8 cellular contexts compared by ENCODE assay signal in the genomic region with DNA sequence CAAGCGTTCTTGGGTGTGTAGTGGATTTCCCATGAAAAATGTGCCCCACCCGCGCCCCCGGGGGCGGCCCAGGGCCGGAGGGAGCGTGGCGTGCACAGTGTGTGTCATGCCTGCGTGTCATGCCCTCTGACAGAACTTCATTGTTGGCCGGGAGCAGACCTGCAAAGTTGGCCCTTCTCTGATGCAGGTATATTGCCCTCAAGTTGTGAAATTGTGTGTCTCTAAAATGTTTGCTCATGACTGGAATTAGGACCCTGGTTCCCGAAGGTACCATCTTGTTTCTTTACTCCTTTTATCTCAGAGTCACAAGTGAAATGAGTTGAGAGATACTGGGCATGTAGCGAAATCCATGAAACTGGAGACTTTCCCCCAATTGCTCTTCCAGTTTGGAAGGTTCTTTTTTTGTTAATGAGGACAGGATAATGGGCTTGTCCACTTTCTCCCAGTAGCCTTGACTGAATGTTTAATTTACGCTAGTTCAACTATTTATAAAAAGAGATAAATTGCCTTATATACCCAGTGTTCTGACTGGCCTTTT. TPM values are rescaled to one million over a fixed set of nuclear protein-coding genes. Genes with fewer than 3 reads are reported as not detected.
DNase-seq lines count a peak whose midpoint lies in the region; ATAC-seq and TF ChIP-seq lines count a peak whose summit lies in the region.

No MANE protein-coding gene starts in this region.

- peak; percentile 26 for ATAC-seq in activated CD8-positive, alpha-beta T cell treated with anti-CD3 and anti-CD28 coated beads for 36 hours
- ATAC-seq in naive thymus-derived CD4-positive, alpha-beta T cell, result no peak

- peaks cover 6 to 7% of the 10 kb centered on the region in 2 donors for H3K4me1 ChIP-seq in naive thymus-derived CD4-positive, alpha-beta T cell (ENCODE audit: control insufficient read depth in 2 of 2, insufficient read depth in 2 of 2, low read length in 2 of 2)
- peaks cover 6% of the 10 kb centered on the region for H3K4me1 ChIP-seq in stomach smooth muscle (ENCODE audit: control insufficient read depth, insufficient read depth, low read length)

- POLR2A ChIA-PET in activated CD8-positive, alpha-beta T cell treated with anti-CD3 and anti-CD28 coated beads for 36 hours (lab: Charles Lee), result interaction anchor here (0.8 to 2.1 kb wide), 8 partner anchors 8 to 933 kb away, joined by 3 to 9 read pairs (median 4); a partner anchor contains a TSS
- POLR2A ChIA-PET in naive thymus-derived CD4-positive, alpha-beta T cell (lab: Charles Lee), result interaction anchor here (0.5 to 4.1 kb wide), 11 partner anchors 8 to 50 kb away, joined by 3 to 52 read pairs (median 5); a partner anchor contains a TSS

- peak overlapping the region; percentile 96 for H3K27ac Mint-ChIP-seq in activated CD8-positive, alpha-beta T cell treated with anti-CD3 and anti-CD28 coated beads for 36 hours
- peak overlapping the region; percentile 94 to 98 (median 97) for H3K27ac Mint-ChIP-seq in naive thymus-derived CD4-positive, alpha-beta T cell

- peak overlapping the region; percentile 87 to 88 for H3K9ac ChIP-seq in stomach smooth muscle (ENCODE audit: low read length in 2 of 2)

- H3K36me3 Mint-ChIP-seq in activated CD8-positive, alpha-beta T cell treated with anti-CD3 and anti-CD28 coated beads for 36 hours (ENCODE audit: low read depth), result peaks cover 6% of the 10 kb centered on the region
- H3K36me3 Mint-ChIP-seq in naive thymus-derived CD4-positive, alpha-beta T cell, result no peaks in the 10 kb centered on the region

- intact Hi-C loops in activated CD8-positive, alpha-beta T cell treated with anti-CD3 and anti-CD28 coated beads for 36 hours (cut with micrococcal nuclease), result loop anchor here (10.0 kb wide), 1 partner anchor 58 kb away; no protein-coding TSS in a partner anchor
- intact Hi-C loops in naive thymus-derived CD4-positive, alpha-beta T cell (cut with micrococcal nuclease), result loop anchor here (1.0 to 10.0 kb wide), 13 partner anchors 14 to 1058 kb away; a partner anchor contains a TSS

- CTCF ChIA-PET in activated CD8-positive, alpha-beta T cell treated with anti-CD3 and anti-CD28 coated beads for 36 hours (lab: Charles Lee), result interaction anchor here (0.9 to 1.8 kb wide), 3 partner anchors 13 to 33 kb away, joined by 3 to 6 read pairs (median 3); a partner anchor contains a TSS
- CTCF ChIA-PET in naive thymus-derived CD4-positive, alpha-beta T cell (lab: Charles Lee), result interaction anchor here (1.6 kb wide), 2 partner anchors 10 to 13 kb away, joined by 5 to 6 read pairs; no protein-coding TSS in a partner anchor

- peaks cover 38% of the 10 kb centered on the region for H3K4me1 Mint-ChIP-seq in activated CD8-positive, alpha-beta T cell treated with anti-CD3 and anti-CD28 coated beads for 36 hours (ENCODE audit: low read depth)
- H3K4me1 Mint-ChIP-seq in naive thymus-derived CD4-positive, alpha-beta T cell, result peaks cover 14 to 51% (median 45%) of the 10 kb centered on the region in 7 donors

- H3K27ac ChIP-seq in naive thymus-derived CD4-positive, alpha-beta T cell (ENCODE audit: low read depth, low read length), result peak overlapping the region; percentile 86
- H3K27ac ChIP-seq in stomach smooth muscle (ENCODE audit: low read length), result peak overlapping the region; percentile 75

- DNase-seq in activated effector memory CD4-positive, alpha-beta T cell treated with anti-CD3 and anti-CD28 coated beads, Interleukin-2, amount 50 U/mL, for 16 hours, result peak; percentile 83
- no peak for DNase-seq in activated effector memory CD4-positive, alpha-beta T cell treated with Interleukin-2 at 50 U/mL for 16 hours
- peak; percentile 37 for DNase-seq in LoVo (ENCODE audit: low spot score)
- peak; percentile 65 for DNase-seq in activated CD8-positive, alpha-beta T cell treated with anti-CD3 and anti-CD28 coated beads for 36 hours
- DNase-seq in epithelial cell of proximal tubule (ENCODE audit: low read depth), result no peak
- peak in 4 of 9 donors; percentile 8 to 54 (median 26) for DNase-seq in naive thymus-derived CD4-positive, alpha-beta T cell
- no peak for DNase-seq in DMS153 treated with DMSO at 0.1 percent for 48 hours (lab: John Stamatoyannopoulos, UW; ENCODE audit: unreplicated experiment)

- no peak for TF ChIP-seq CTCF in activated CD8-positive, alpha-beta T cell treated with anti-CD3 and anti-CD28 coated beads for 36 hours (IDR thresholded peaks at IDR 0.05)
- no peak for TF ChIP-seq CTCF in epithelial cell of proximal tubule (conservative IDR thresholded peaks at IDR 0.05; ENCODE audit: low read depth, low read length)

- peak overlapping the region; percentile 93 for H3K4me3 Mint-ChIP-seq in activated CD8-positive, alpha-beta T cell treated with anti-CD3 and anti-CD28 coated beads for 36 hours
- peak overlapping the region; percentile 87 to 98 (median 93) for H3K4me3 Mint-ChIP-seq in naive thymus-derived CD4-positive, alpha-beta T cell

- no peaks in the 10 kb centered on the region for H3K9me3 Mint-ChIP-seq in activated CD8-positive, alpha-beta T cell treated with anti-CD3 and anti-CD28 coated beads for 36 hours
- no peaks in the 10 kb centered on the region for H3K9me3 Mint-ChIP-seq in naive thymus-derived CD4-positive, alpha-beta T cell

- peak overlapping the region; percentile 97 for H3K4me3 ChIP-seq in epithelial cell of proximal tubule (ENCODE audit: low read depth, low read length)
- peak overlapping the region; percentile 84 for H3K4me3 ChIP-seq in naive thymus-derived CD4-positive, alpha-beta T cell (ENCODE audit: low read length)
- peak overlapping the region; percentile 91 to 95 for H3K4me3 ChIP-seq in stomach smooth muscle (ENCODE audit: low read length in 2 of 2)

- no peaks in the 10 kb centered on the region for H3K36me3 ChIP-seq in naive thymus-derived CD4-positive, alpha-beta T cell (ENCODE audit: control insufficient read depth in 2 of 3, insufficient read depth in 3 of 3, low read length in 3 of 3)
- no peaks in the 10 kb centered on the region for H3K36me3 ChIP-seq in stomach smooth muscle (ENCODE audit: control insufficient read depth in 2 of 2, insufficient read depth in 2 of 2, low read length in 2 of 2)

- no peaks in the 10 kb centered on the region for H3K27me3 Mint-ChIP-seq in activated CD8-positive, alpha-beta T cell treated with anti-CD3 and anti-CD28 coated beads for 36 hours
- H3K27me3 Mint-ChIP-seq in naive thymus-derived CD4-positive, alpha-beta T cell, result no peaks in the 10 kb centered on the region

- H3K27me3 ChIP-seq in naive thymus-derived CD4-positive, alpha-beta T cell (ENCODE audit: control insufficient read depth in 2 of 2, insufficient read depth in 2 of 2, low read length in 2 of 2), result no peaks in the 10 kb centered on the region
- no peaks in the 10 kb centered on the region for H3K27me3 ChIP-seq in stomach smooth muscle (ENCODE audit: control insufficient read depth in 1 of 2, insufficient read depth in 2 of 2, low read length in 2 of 2)

- no peaks in the 10 kb centered on the region for H3K9me3 ChIP-seq in naive thymus-derived CD4-positive, alpha-beta T cell (ENCODE audit: control insufficient read depth in 2 of 3, low read length in 3 of 3)
- H3K9me3 ChIP-seq in stomach smooth muscle (ENCODE audit: control insufficient read depth in 2 of 2, low read length in 2 of 2), result no peaks in the 10 kb centered on the region

RNA-seq across cellular contexts. Expression of a gene that starts 26.2 kb away (rescaled TPM):
- 10 to 100 TPM; 56.9 to 57.5 TPM for total RNA-seq in activated CD8-positive, alpha-beta T cell treated with anti-CD3 and anti-CD28 coated beads for 36 hours
- 39.4 and 54.9 TPM in 2 replicates for total RNA-seq in epithelial cell of proximal tubule
- 10 to 100 TPM; 20.7 to 32.6 (median 25.0) TPM for total RNA-seq in naive thymus-derived CD4-positive, alpha-beta T cell
- polyA plus RNA-seq in naive thymus-derived CD4-positive, alpha-beta T cell, result 10 to 100 TPM; 37.1 to 43.8 TPM

RNA-seq across cellular contexts. Expression of a gene that starts 26.6 kb away (rescaled TPM):
- 10 to 100 TPM; 35.4 to 42.2 TPM for total RNA-seq in activated CD8-positive, alpha-beta T cell treated with anti-CD3 and anti-CD28 coated beads for 36 hours
- 39.1 and 39.3 TPM in 2 replicates for total RNA-seq in epithelial cell of proximal tubule
- total RNA-seq in naive thymus-derived CD4-positive, alpha-beta T cell, result 10 to 100 TPM; 21.8 to 49.3 (median 31.3) TPM
- polyA plus RNA-seq in naive thymus-derived CD4-positive, alpha-beta T cell, result 10 to 100 TPM; 24.8 to 34.5 TPM

Comparison
In these comparisons a context has a peak if more than half of its experiments do, and no peak if none do; other contexts are left out.
1. DNase-seq: peak in activated effector memory CD4-positive, alpha-beta T cell treated with anti-CD3 and anti-CD28 coated beads, Interleukin-2, amount 50 U/mL, for 16 hours (single experiment), LoVo (single experiment) and activated CD8-positive, alpha-beta T cell treated with anti-CD3 and anti-CD28 coated beads for 36 hours (single experiment); none in activated effector memory CD4-positive, alpha-beta T cell treated with Interleukin-2 at 50 U/mL for 16 hours (single experiment), epithelial cell of proximal tubule (single experiment) and DMS153 treated with DMSO at 0.1 percent for 48 hours (single experiment).
2. Peak in every context shown above with its lines, with median percentiles within 50 percentile points of each other: H3K4me3 ChIP-seq.